ENCODE assay signal across 18 cellular contexts in the genomic region with DNA sequence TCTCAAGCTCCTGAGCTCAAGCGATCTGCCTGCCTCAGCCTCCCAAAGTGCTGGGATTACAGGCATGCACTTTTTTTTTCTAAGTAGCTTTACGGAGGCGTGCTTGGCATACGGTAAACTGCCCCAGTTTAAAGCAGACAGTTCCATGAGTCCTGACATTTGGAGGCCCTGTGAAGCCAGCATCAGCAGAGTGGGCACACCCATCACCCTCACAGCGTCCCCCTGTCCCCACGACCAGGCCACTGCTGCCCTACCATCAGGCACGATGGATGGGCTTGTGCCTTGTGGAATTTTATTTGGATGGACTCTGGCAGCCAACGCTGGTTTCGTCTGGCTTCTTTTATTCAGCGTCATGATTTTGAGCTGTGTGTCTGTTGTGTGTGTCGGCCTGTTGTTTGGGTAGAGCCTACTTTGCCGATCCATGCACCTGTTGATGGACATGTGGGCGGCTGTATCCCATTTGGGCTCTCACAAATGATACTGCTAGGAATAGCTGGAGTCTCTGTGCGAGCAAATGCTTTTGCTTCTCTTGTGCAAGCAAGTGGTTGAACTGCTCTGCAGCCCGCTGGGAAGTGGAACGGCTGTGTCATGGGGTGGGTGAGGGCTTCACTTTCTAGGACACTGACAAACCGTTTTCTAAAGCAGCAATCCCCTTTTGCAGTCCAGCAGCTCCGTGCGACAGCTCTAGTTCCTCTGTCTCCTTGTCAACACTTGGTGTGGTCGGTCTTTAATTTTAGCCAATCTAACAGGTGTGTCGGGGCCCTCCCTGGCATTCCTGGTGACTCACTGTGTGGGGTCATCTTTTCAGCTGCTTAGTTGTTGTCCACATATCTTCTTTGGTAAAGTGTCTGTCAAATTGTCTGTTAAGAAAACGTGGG. TPM values are rescaled to one million over a fixed set of nuclear protein-coding genes. Genes with fewer than 3 reads are reported as not detected.
DNase-seq lines count a peak whose midpoint lies in the region; ATAC-seq and TF ChIP-seq lines count a peak whose summit lies in the region.
"Had no signal": no experiment of that assay in that cellular context is flagged by ENCODE, and none has a peak within 500 bp of the region (broad histone marks: within the 10 kb centered on the region; RNA-seq: fewer than 3 reads in every experiment).

No MANE protein-coding gene starts in this region.

- no peak for ATAC-seq in natural killer cell treated with Interleukin-12 subunit alpha and Interleukin-12 subunit beta and Interleukin-15 and Interleukin-18, amount 100 ng/mL, for 72 hours
- ATAC-seq in natural killer cell (no peak), HG02970 (IDR thresholded peaks at IDR 0.05; ENCODE audit: low FRiP score, unreplicated experiment) (no peak)
- ATAC-seq in activated CD8-positive, alpha-beta memory T cell treated with anti-CD3 and anti-CD28 coated beads, Interleukin-2, amount 10 ng/mL, durations not matched to agents 7 days and 5 days = no peak
- ATAC-seq: gastrocnemius medialis had no signal

- H3K36me3 Mint-ChIP-seq in natural killer cell treated with Interleukin-12 subunit alpha and Interleukin-12 subunit beta and Interleukin-15 and Interleukin-18, amount 100 ng/mL, for 72 hours = no peaks in the 10 kb centered on the region
- H3K36me3 Mint-ChIP-seq in natural killer cell = no peaks in the 10 kb centered on the region
- no peaks in the 10 kb centered on the region for H3K36me3 Mint-ChIP-seq in activated CD8-positive, alpha-beta memory T cell treated with anti-CD3 and anti-CD28 coated beads, Interleukin-2, amount 10 ng/mL, durations not matched to agents 7 days and 5 days
- H3K36me3 Mint-ChIP-seq in nephron progenitor cell (ENCODE audit: low read depth) = no peaks in the 10 kb centered on the region

- peak overlapping the region; percentile 6 for H3K4me3 Mint-ChIP-seq in natural killer cell treated with Interleukin-12 subunit alpha and Interleukin-12 subunit beta and Interleukin-15 and Interleukin-18, amount 100 ng/mL, for 72 hours
- H3K4me3 Mint-ChIP-seq in natural killer cell = no peak overlapping the region
- no peak overlapping the region for H3K4me3 Mint-ChIP-seq in activated CD8-positive, alpha-beta memory T cell treated with anti-CD3 and anti-CD28 coated beads, Interleukin-2, amount 10 ng/mL, durations not matched to agents 7 days and 5 days
- no peak overlapping the region for H3K4me3 Mint-ChIP-seq in nephron progenitor cell
- H3K4me3 Mint-ChIP-seq: activated CD4-positive, alpha-beta memory T cell treated with anti-CD3 and anti-CD28 coated beads, Interleukin-2, amount 10 ng/mL, durations not matched to agents 7 days and 5 days had no signal

- CTCF ChIA-PET in activated CD8-positive, alpha-beta memory T cell treated with anti-CD3 and anti-CD28 coated beads, Interleukin-2, amount 10 ng/mL, durations not matched to agents 7 days and 5 days (lab: Charles Lee) = interaction anchor here (1.7 to 3.8 kb wide), 3 partner anchors 64 to 424 kb away, joined by 4 to 24 read pairs (median 5); no protein-coding TSS in a partner anchor

- H3K27ac Mint-ChIP-seq in natural killer cell treated with Interleukin-12 subunit alpha and Interleukin-12 subunit beta and Interleukin-15 and Interleukin-18, amount 100 ng/mL, for 72 hours = no peak overlapping the region
- H3K27ac Mint-ChIP-seq in natural killer cell (no peak overlapping the region), nephron progenitor cell (peak overlapping the region; percentile 75)
- no peak overlapping the region for H3K27ac Mint-ChIP-seq in activated CD8-positive, alpha-beta memory T cell treated with anti-CD3 and anti-CD28 coated beads, Interleukin-2, amount 10 ng/mL, durations not matched to agents 7 days and 5 days
- H3K27ac Mint-ChIP-seq: activated CD4-positive, alpha-beta memory T cell treated with anti-CD3 and anti-CD28 coated beads, Interleukin-2, amount 10 ng/mL, durations not matched to agents 7 days and 5 days had no signal

- DNase-seq in natural killer cell treated with Interleukin-12 subunit alpha and Interleukin-12 subunit beta and Interleukin-15 and Interleukin-18, amount 100 ng/mL, for 72 hours (ENCODE audit: low spot score) = no peak
- DNase-seq in natural killer cell (no peak), nephron progenitor cell (no peak), COR-L47 (lab: John Stamatoyannopoulos, UW) (no peak), SKM-1 treated with dmso at 0.1 percent for 144 hours (lab: John Stamatoyannopoulos, UW; ENCODE audit: unreplicated experiment) (no peak), DMS 273 (lab: John Stamatoyannopoulos, UW; ENCODE audit: unreplicated experiment) (no peak)
- peak; percentile 33 for DNase-seq in activated CD8-positive, alpha-beta memory T cell treated with anti-CD3 and anti-CD28 coated beads, Interleukin-2, amount 10 ng/mL, durations not matched to agents 7 days and 5 days
- DNase-seq: activated CD4-positive, alpha-beta memory T cell treated with anti-CD3 and anti-CD28 coated beads, Interleukin-2, amount 10 ng/mL, durations not matched to agents 7 days and 5 days; cortex of kidney; gastrocnemius medialis; HCEC 1CT; naive B cell; NCI-H2081; NCI-H524 treated with DMSO at 0.1 percent for 48 hours; substantia nigra had no signal

- no peaks in the 10 kb centered on the region for H3K9me3 Mint-ChIP-seq in natural killer cell treated with Interleukin-12 subunit alpha and Interleukin-12 subunit beta and Interleukin-15 and Interleukin-18, amount 100 ng/mL, for 72 hours
- H3K9me3 Mint-ChIP-seq in natural killer cell (no peaks in the 10 kb centered on the region), nephron progenitor cell (no peaks in the 10 kb centered on the region)
- H3K9me3 Mint-ChIP-seq in activated CD8-positive, alpha-beta memory T cell treated with anti-CD3 and anti-CD28 coated beads, Interleukin-2, amount 10 ng/mL, durations not matched to agents 7 days and 5 days (ENCODE audit: low read depth) = no peaks in the 10 kb centered on the region

- peaks cover 20 to 28% of the 10 kb centered on the region in 2 donors for H3K27me3 Mint-ChIP-seq in natural killer cell treated with Interleukin-12 subunit alpha and Interleukin-12 subunit beta and Interleukin-15 and Interleukin-18, amount 100 ng/mL, for 72 hours
- H3K27me3 Mint-ChIP-seq in natural killer cell (ENCODE audit: low read depth in 2 of 2) = peaks cover 24 to 39% of the 10 kb centered on the region in 2 donors
- H3K27me3 Mint-ChIP-seq in activated CD8-positive, alpha-beta memory T cell treated with anti-CD3 and anti-CD28 coated beads, Interleukin-2, amount 10 ng/mL, durations not matched to agents 7 days and 5 days = peaks cover 22% of the 10 kb centered on the region
- peaks cover 31% of the 10 kb centered on the region for H3K27me3 Mint-ChIP-seq in nephron progenitor cell (ENCODE audit: low read depth, poor library complexity)
- H3K27me3 Mint-ChIP-seq: naive B cell had no signal

- TF ChIP-seq CTCF in natural killer cell (IDR thresholded peaks at IDR 0.05) = no peak
- no peak for TF ChIP-seq CTCF in nephron progenitor cell (IDR thresholded peaks at IDR 0.05)

- intact Hi-C loops in natural killer cell (cut with micrococcal nuclease) = loop anchor here (5.0 kb wide), 1 partner anchor 36 kb away; no protein-coding TSS in a partner anchor

- peaks cover 17 to 23% of the 10 kb centered on the region in 2 donors for H3K4me1 Mint-ChIP-seq in natural killer cell treated with Interleukin-12 subunit alpha and Interleukin-12 subunit beta and Interleukin-15 and Interleukin-18, amount 100 ng/mL, for 72 hours (ENCODE audit: low read depth in 2 of 2)
- H3K4me1 Mint-ChIP-seq in natural killer cell (peaks cover 19 to 35% of the 10 kb centered on the region in 2 donors), nephron progenitor cell (no peaks in the 10 kb centered on the region)
- peaks cover 26% of the 10 kb centered on the region for H3K4me1 Mint-ChIP-seq in activated CD8-positive, alpha-beta memory T cell treated with anti-CD3 and anti-CD28 coated beads, Interleukin-2, amount 10 ng/mL, durations not matched to agents 7 days and 5 days

RNA-seq across cellular contexts. Expression of a gene that starts 23.8 kb away (rescaled TPM):
- 1 to 10 TPM in 1 of 2 donors, under 1 TPM in 1; 0.19 to 1.4 TPM for total RNA-seq in natural killer cell treated with Interleukin-12 subunit alpha and Interleukin-12 subunit beta and Interleukin-15 and Interleukin-18, amount 100 ng/mL, for 72 hours
- 1 to 10 TPM; 1.9 to 7.8 (median 3.3) TPM for total RNA-seq in natural killer cell
- 1 to 10 TPM; 4.3 to 9.2 TPM for total RNA-seq in activated CD8-positive, alpha-beta memory T cell treated with anti-CD3 and anti-CD28 coated beads, Interleukin-2, amount 10 ng/mL, durations not matched to agents 7 days and 5 days
- total RNA-seq: astrocyte, MCF 10A had no signal

RNA-seq across cellular contexts. Expression of a gene that starts 24.3 kb away (rescaled TPM):
- total RNA-seq in natural killer cell treated with Interleukin-12 subunit alpha and Interleukin-12 subunit beta and Interleukin-15 and Interleukin-18, amount 100 ng/mL, for 72 hours = not detected
- total RNA-seq in natural killer cell = not detected
- total RNA-seq in activated CD8-positive, alpha-beta memory T cell treated with anti-CD3 and anti-CD28 coated beads, Interleukin-2, amount 10 ng/mL, durations not matched to agents 7 days and 5 days = not detected
- total RNA-seq: activated CD4-positive, alpha-beta memory T cell treated with anti-CD3 and anti-CD28 coated beads, Interleukin-2, amount 10 ng/mL, durations not matched to agents 7 days and 5 days; astrocyte; gastrocnemius medialis; MCF 10A had no signal
